17 cellular contexts compared by ENCODE assay signal in the genomic region with DNA sequence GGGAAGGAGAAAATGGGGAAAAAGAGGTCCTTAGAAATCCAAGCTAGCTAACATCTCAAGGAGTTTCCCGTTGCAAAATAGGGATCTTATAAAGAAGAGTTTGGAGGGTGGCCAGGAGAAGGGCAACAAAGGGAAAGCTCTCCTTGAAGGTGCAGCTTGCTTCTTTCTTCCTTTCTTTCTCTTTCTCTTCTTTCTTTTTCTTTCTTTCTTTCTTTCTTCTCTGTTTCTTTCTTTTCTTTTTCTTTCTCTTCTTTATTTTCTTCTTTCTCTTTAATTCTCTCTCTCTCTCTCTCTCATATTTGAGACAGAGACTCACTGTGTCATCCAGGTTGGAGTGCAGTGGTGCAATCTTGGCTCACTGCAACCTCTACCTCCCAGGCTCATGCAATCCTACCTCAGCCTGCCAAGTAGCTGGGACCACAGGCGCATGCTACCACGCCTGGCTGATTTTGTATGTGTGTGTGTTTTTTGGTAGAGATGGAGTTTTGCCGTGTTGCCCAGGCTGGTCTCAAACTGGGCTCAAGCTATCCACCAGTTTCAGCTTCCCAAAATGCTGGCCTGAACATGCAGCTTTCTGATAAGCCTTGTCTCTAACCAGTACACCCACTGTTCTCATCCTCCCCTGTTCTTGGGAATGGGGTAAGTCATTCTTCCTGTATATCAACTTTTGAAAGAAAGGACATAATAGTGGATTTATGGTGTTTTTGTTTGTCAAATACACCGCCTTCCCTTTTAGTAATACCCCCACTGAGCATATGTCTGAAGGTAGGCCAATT. TPM values are rescaled to one million over a fixed set of nuclear protein-coding genes. Genes with fewer than 3 reads are reported as not detected.
"Had no signal": no experiment of that assay in that cellular context is flagged by ENCODE, and none has a peak within 500 bp of the region (broad histone marks: within the 10 kb centered on the region; RNA-seq: fewer than 3 reads in every experiment).

No MANE protein-coding gene starts in this region.

- H3K9me3 ChIP-seq: ascending aorta, gastroesophageal sphincter, SK-N-SH, spleen, suprapubic skin had no signal

- H3K4me1 ChIP-seq: gastroesophageal sphincter, spleen, suprapubic skin had no signal

- H3K36me3 Mint-ChIP-seq: naive B cell had no signal

- H3K4me3 ChIP-seq: ascending aorta, cardiac muscle cell, gastroesophageal sphincter, lung, spleen, suprapubic skin had no signal

- H3K27me3 Mint-ChIP-seq: naive B cell had no signal

- H3K4me1 Mint-ChIP-seq: naive B cell had no signal

- H3K9me3 Mint-ChIP-seq: naive B cell had no signal

- DNase-seq: activated CD4-positive, alpha-beta T cell treated with anti-CD3 and anti-CD28 coated beads, Interleukin-2, amount 50 U/mL, for 48 hours; activated gamma-delta T cell treated with Interleukin-2 at 50 U/mL for 16 hours; activated T-cell treated with anti-CD3 and anti-CD28 coated beads, Interleukin-2, amount 50 U/mL, for 48 hours; kidney; naive B cell; SK-N-SH; spleen; stimulated activated CD4-positive, alpha-beta T cell treated with anti-CD3 and anti-CD28 coated beads, Interleukin-1b, Interleukin-23, amount 100 ng/mL, for 48 hours; stimulated activated naive CD4-positive, alpha-beta T cell; T-helper 1 cell had no signal

- ATAC-seq: activated CD4-positive, CD25-positive, alpha-beta regulatory T cell treated with anti-CD3 and anti-CD28 coated beads, Interleukin-2, amount 50 U/mL, for 24 hours; gastroesophageal sphincter; sciatic nerve had no signal

- H3K36me3 ChIP-seq: cardiac muscle cell had no signal

- H3K27ac ChIP-seq: cardiac muscle cell, gastroesophageal sphincter, spleen, suprapubic skin had no signal

- H3K27me3 ChIP-seq: ascending aorta, cardiac muscle cell, gastroesophageal sphincter, spleen, suprapubic skin had no signal

RNA-seq across cellular contexts. Expression of gene TTC39A, which starts 49.9 kb away (rescaled TPM):
- total RNA-seq: ascending aorta had no signal
